19 cellular contexts compared by ENCODE assay signal in genomic region chr1:23996700-23997229, GRCh38.
"Had no signal": no experiment of that assay in that cellular context is flagged by ENCODE, and none has a peak within 500 bp of the region (broad histone marks: within the 10 kb centered on the region; RNA-seq: fewer than 3 reads in every experiment).

No MANE protein-coding gene starts in this region.

- H3K9me3 ChIP-seq: SJSA1 had no signal

- H3K4me3 ChIP-seq: K562, SJSA1, SK-N-MC had no signal

- DNase-seq: Kasumi-1, MM.1S, NCI-H1092 treated with DMSO at 0.1 percent for 48 hours, NCI-H1436, NCI-H1694, NCI-H187 treated with DMSO at 0.1 percent for 48 hours, NCI-H2029 treated with DMSO at 0.1 percent for 48 hours, NCI-H2171 treated with DMSO at 0.1 percent for 48 hours, NCI-H345, NCI-H446 treated with DMSO at 0.1 percent for 48 hours, NCI-H510A treated with DMSO at 0.1 percent for 48 hours, NCI-H526, Right ventricle myocardium superior, RPMI8226, SIG-M5 had no signal

- H3K36me3 ChIP-seq: SJSA1 had no signal

- H3K27me3 ChIP-seq: SJSA1 had no signal

- H3K27ac ChIP-seq: KMS-11, SJSA1 had no signal
